Comparison of ENCODE assay signal across 8 cellular contexts in the genomic region with DNA sequence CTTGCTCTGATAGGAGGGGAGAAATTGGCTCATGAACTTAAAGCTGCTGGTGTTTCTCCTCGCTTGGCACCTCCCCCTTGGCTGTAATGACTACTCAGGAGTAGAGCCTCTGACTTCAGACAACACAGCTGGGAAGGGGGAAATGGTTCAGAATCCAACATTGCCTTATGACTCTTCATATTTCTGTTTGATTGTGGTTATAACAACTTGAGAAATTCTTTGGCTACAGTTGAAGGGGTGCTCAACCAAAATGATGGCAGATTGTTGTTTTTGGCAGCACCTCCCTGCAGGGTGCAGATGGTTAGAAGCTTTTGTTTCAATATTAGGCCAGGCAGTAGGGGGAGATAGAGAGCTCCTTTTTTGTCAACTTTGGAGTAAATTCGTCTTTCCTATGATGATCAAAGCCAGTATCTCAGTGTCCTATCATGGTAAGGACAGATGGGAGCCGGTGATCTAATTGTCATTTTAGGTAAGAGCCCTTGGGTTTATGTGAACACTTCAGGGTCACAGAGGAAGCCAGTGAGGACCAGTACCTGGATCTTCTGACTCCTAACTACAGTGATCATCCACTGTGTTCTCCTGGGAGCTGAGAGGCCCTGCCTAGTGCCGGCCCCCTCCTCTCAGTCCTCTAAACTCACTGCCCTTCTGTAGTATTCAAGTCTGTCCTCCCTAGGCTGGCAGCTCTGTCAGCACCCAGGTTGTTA. TPM values are rescaled to one million over a fixed set of nuclear protein-coding genes. Genes with fewer than 3 reads are reported as not detected.
DNase-seq lines count a peak whose midpoint lies in the region; ATAC-seq and TF ChIP-seq lines count a peak whose summit lies in the region.

No MANE protein-coding gene starts in this region.

- TF ChIP-seq POLR2A in Peyer's patch (IDR thresholded peaks at IDR 0.05) (no peak), right lobe of liver (IDR thresholded peaks at IDR 0.05) (peak; percentile 18), testis (IDR thresholded peaks at IDR 0.05) (no peak)

- peak; percentile 61 to 91 (median 76) for TF ChIP-seq CTCF in Peyer's patch (IDR thresholded peaks at IDR 0.05)
- peak; percentile 58 to 76 (median 69) for TF ChIP-seq CTCF in right lobe of liver (IDR thresholded peaks at IDR 0.05)
- peak in 2 of 3 experiments; percentile 65 to 78 for TF ChIP-seq CTCF in testis (IDR thresholded peaks at IDR 0.05)

- peaks cover 0 to 45% (median 0%) of the 10 kb centered on the region in 3 donors for H3K36me3 ChIP-seq in Peyer's patch
- peaks cover 0 to 31% (median 10%) of the 10 kb centered on the region in 4 donors for H3K36me3 ChIP-seq in right lobe of liver
- H3K36me3 ChIP-seq in testis (ENCODE audit: low read depth, missing control alignments), result no peaks in the 10 kb centered on the region

- H3K9me3 ChIP-seq in Peyer's patch (no peaks in the 10 kb centered on the region), right lobe of liver (no peaks in the 10 kb centered on the region), testis (no peaks in the 10 kb centered on the region)

- intact Hi-C loops in right lobe of liver (cut with DNase I) (no loop called here), testis (cut with DNase I; ENCODE audit: low total_unique reads) (no loop called here)

- peak; percentile 36 for DNase-seq in NCI-H345 (lab: John Stamatoyannopoulos, UW)
- DNase-seq in NCI-H345 treated with DMSO at 0.1 percent for 48 hours (lab: John Stamatoyannopoulos, UW; ENCODE audit: unreplicated experiment), result no peak
- peak; percentile 60 for DNase-seq in HPDE6-E6E7 (ENCODE audit: extremely low spot score)
- peak in 1 of 3 donors; percentile 57 for DNase-seq in Peyer's patch
- peak; percentile 89 for DNase-seq in dedifferentiated amniotic fluid mesenchymal stem cell (ENCODE audit: extremely low spot score)
- DNase-seq in right lobe of liver, result no peak
- DNase-seq in testis, result peak; percentile 33

- H3K27me3 ChIP-seq in Peyer's patch (no peaks in the 10 kb centered on the region), right lobe of liver (no peaks in the 10 kb centered on the region), testis (no peaks in the 10 kb centered on the region)

- peak; percentile 56 to 89 (median 81) for ATAC-seq in right lobe of liver
- ATAC-seq in HG03139 (IDR thresholded peaks at IDR 0.05; ENCODE audit: unreplicated experiment), result no peak

- peaks cover 0 to 16% (median 0%) of the 10 kb centered on the region in 4 donors for H3K4me1 ChIP-seq in Peyer's patch
- H3K4me1 ChIP-seq in right lobe of liver, result peaks cover 0 to 24% (median 7%) of the 10 kb centered on the region in 4 donors
- no peaks in the 10 kb centered on the region for H3K4me1 ChIP-seq in testis

- H3K4me3 ChIP-seq in Peyer's patch, result no peak overlapping the region
- no peak overlapping the region for H3K4me3 ChIP-seq in right lobe of liver
- H3K4me3 ChIP-seq in testis, result no peak overlapping the region

- 25% methylated on average over 2 of the region's 4 CpGs for WGBS in right lobe of liver (ENCODE audit: insufficient coverage, low coverage, low lambda C conversion rate, missing lambda C conversion rate)
- WGBS in testis, 2 donors, result 37 to 57% methylated on average over 4 of the region's 4 CpGs

- H3K27ac ChIP-seq in Peyer's patch (peak overlapping the region in 3 of 4 donors; percentile 22 to 68 (median 47)), right lobe of liver (peak overlapping the region in 1 of 3 donors; percentile 7), testis (no peak overlapping the region)

RNA-seq across cellular contexts. Expression of a gene that starts 39.9 kb away (rescaled TPM):
- 10 to 100 TPM; 44.5 to 55.4 (median 52.4) TPM for total RNA-seq in Peyer's patch
- 100 to 1,000 TPM in 1 of 6 experiments, 10 to 100 TPM in 5; 25.0 to 153 (median 37.9) TPM for total RNA-seq in right lobe of liver
- 10 to 100 TPM; 41.9 to 50.5 TPM for total RNA-seq in testis
- polyA plus RNA-seq in testis (ENCODE audit: insufficient read depth, low read depth, low replicate concordance), result 30.4 TPM

RNA-seq across cellular contexts. Expression of a gene that starts 40.2 kb away (rescaled TPM):
- 10 to 100 TPM in 3 of 4 donors, 1 to 10 TPM in 1; 9.3 to 34.7 (median 14.8) TPM for total RNA-seq in Peyer's patch
- 10 to 100 TPM in 4 of 6 experiments, 1 to 10 TPM in 2; 8.6 to 14.3 (median 11.3) TPM for total RNA-seq in right lobe of liver
- total RNA-seq in testis, result 10 to 100 TPM; 26.0 to 30.5 TPM
- 24.1 TPM for polyA plus RNA-seq in testis (ENCODE audit: insufficient read depth, low read depth, low replicate concordance)

Comparison
In these comparisons a context has a peak if more than half of its experiments do, and no peak if none do; other contexts are left out.
1. DNase-seq: peak in NCI-H345 (single experiment), HPDE6-E6E7 (single experiment), dedifferentiated amniotic fluid mesenchymal stem cell (single experiment) and testis (single experiment); none in NCI-H345 treated with DMSO at 0.1 percent for 48 hours (single experiment) and right lobe of liver (0 of 3).
2. H3K27ac ChIP-seq: peak in Peyer's patch (3 of 4); none in testis (0 of 2).
3. Peak in every context shown above with its lines, with median percentiles within 50 percentile points of each other: CTCF ChIP-seq.